Comparison of ENCODE assay signal across 9 cellular contexts in the genomic region with DNA sequence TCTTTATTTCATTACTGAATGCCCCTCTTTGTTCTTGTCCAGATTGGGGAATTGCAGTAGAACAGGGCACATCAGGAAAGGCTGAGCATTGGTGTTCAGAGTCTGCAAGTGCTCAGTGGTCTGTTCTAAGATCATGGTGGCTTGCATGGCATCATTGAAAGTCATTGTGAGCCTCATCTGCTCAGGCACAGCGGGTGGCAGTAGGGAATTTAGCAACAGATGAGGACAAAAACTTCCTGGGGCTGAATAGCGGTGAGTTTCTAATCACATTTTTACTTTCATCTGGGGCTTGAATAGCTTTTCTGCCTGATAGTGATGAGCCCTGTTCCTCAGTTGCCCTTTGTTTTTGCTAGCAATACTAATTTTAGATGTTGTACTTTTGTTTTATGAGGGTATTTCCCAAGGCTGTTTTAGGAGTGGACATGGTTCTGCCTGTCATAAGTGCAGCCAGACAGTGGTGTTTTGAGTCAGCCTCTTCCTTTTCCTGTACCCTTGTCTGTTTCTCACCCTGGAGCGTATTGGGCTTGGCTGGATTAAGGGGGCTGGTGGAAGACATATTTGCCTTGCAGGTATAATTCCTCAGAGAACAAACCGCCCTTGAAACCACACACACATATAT. TPM values are rescaled to one million over a fixed set of nuclear protein-coding genes. Genes with fewer than 3 reads are reported as not detected.
DNase-seq lines count a peak whose midpoint lies in the region; ATAC-seq, FAIRE-seq and TF ChIP-seq lines count a peak whose summit lies in the region.
"Had no signal": no experiment of that assay in that cellular context is flagged by ENCODE, and none has a peak within 500 bp of the region (broad histone marks: within the 10 kb centered on the region; RNA-seq: fewer than 3 reads in every experiment).

No MANE protein-coding gene starts in this region.

- no peak overlapping the region for H3K4me3 Mint-ChIP-seq in effector memory CD8-positive, alpha-beta T cell

- intact Hi-C loops in HepG2 (cut with micrococcal nuclease; ENCODE audit: unreplicated experiment), result no loop called here

- no peak for TF ChIP-seq POLR2A in HepG2 (IDR thresholded peaks at IDR 0.05; ENCODE audit: insufficient read depth in 1 of 2, low read depth in 2 of 2, low read length in 2 of 2)

- no peak overlapping the region for H3K27ac Mint-ChIP-seq in effector memory CD8-positive, alpha-beta T cell

- 49% methylated on average over 4 of the region's 4 CpGs for WGBS in HepG2 (ENCODE audit: low lambda C conversion rate)

- peaks cover 15 to 21% of the 10 kb centered on the region in 2 donors for H3K27me3 Mint-ChIP-seq in effector memory CD8-positive, alpha-beta T cell

- H3K4me3 ChIP-seq in SJCRH30, result no peak overlapping the region
- no peak overlapping the region for H3K4me3 ChIP-seq in skeletal muscle satellite cell (ENCODE audit: low read length)
- H3K4me3 ChIP-seq in HepG2 (replicated peaks in 1 of 3; ENCODE audit: insufficient read depth in 1 of 3, low read depth in 2 of 3, low read length in 3 of 3), result no peak overlapping the region

- no peak for TF ChIP-seq CTCF in GM10248 (IDR thresholded peaks at IDR 0.05; ENCODE audit: control extremely low read depth, extremely low read depth, low read depth, missing control alignments)
- no peak for TF ChIP-seq CTCF in HepG2 (CRISPR knock-in tag; IDR thresholded peaks at IDR 0.05)

- in situ Hi-C loops in HepG2 (cut with HindIII; ENCODE audit: extremely low pct_ligation_motif_present, low pct_unique_long_range_greater_than_20kb), result no loop called here

- H4K20me1 ChIP-seq in HepG2 (ENCODE audit: insufficient read depth, low read length), result no peaks in the 10 kb centered on the region

- H3K4me1 ChIP-seq in SJCRH30 (peaks cover 47% of the 10 kb centered on the region), skeletal muscle satellite cell (ENCODE audit: control insufficient read depth, insufficient read depth, low read length) (peaks cover 65% of the 10 kb centered on the region), HepG2 (ENCODE audit: insufficient read depth, low read length) (no peaks in the 10 kb centered on the region)

- POLR2A ChIA-PET in GM10248 (lab: Yijun Ruan, JAX), result no interaction called here
- POLR2A ChIA-PET in HepG2 (lab: Yijun Ruan, JAX), result no interaction called here

- FAIRE-seq in HepG2 (lab: Jason Lieb, UNC), result no peak
- FAIRE-seq: frontal cortex, H1 had no signal

- no peaks in the 10 kb centered on the region for H3K27me3 ChIP-seq in SJCRH30
- H3K27me3 ChIP-seq in skeletal muscle satellite cell (ENCODE audit: control insufficient read depth, insufficient read depth, low read length), result no peaks in the 10 kb centered on the region
- no peaks in the 10 kb centered on the region for H3K27me3 ChIP-seq in HepG2 (ENCODE audit: control insufficient read depth in 1 of 2, insufficient read depth in 2 of 2, low read length in 2 of 2)

- DNase-seq in SJCRH30, result no peak
- no peak for DNase-seq in effector memory CD8-positive, alpha-beta T cell
- no peak for DNase-seq in GM10248 (ENCODE audit: extremely low spot score)
- no peak for DNase-seq in HepG2 (ENCODE audit: low spot score)

- H3K79me2 ChIP-seq in HepG2 (ENCODE audit: insufficient read depth, low read length), result no peaks in the 10 kb centered on the region

- no TSS peak for BruUV-seq in HepG2 (replicated peaks; lab: Mats Ljungman, UMichigan)

- H3K36me3 Mint-ChIP-seq in effector memory CD8-positive, alpha-beta T cell (ENCODE audit: insufficient read depth), result no peaks in the 10 kb centered on the region

- CTCF ChIA-PET in GM10248 (lab: Yijun Ruan, JAX), result interaction anchor here (2.1 kb wide), 1 partner anchor 11 kb away, joined by 5 read pairs; no protein-coding TSS in a partner anchor
- CTCF ChIA-PET in HepG2 (lab: Yijun Ruan, JAX; ENCODE audit: low intra/inter-chr PET ratio, low total read pairs), result no interaction called here

- H3K9ac ChIP-seq in skeletal muscle satellite cell (ENCODE audit: low read depth, low read length) (peak overlapping the region; percentile 14), HepG2 (ENCODE audit: insufficient read depth, low read depth, low read length) (no peak overlapping the region)

- H2AFZ ChIP-seq in HepG2 (ENCODE audit: low read length), result no peak overlapping the region

- peak overlapping the region; percentile 62 for H3K27ac ChIP-seq in SJCRH30
- H3K27ac ChIP-seq in HepG2 (ENCODE audit: extremely low read length, insufficient read depth, low read length), result no peak overlapping the region

- no peaks in the 10 kb centered on the region for H3K9me3 ChIP-seq in SJCRH30 (replicated peaks)
- H3K9me3 ChIP-seq in skeletal muscle satellite cell (replicated peaks; ENCODE audit: low read length), result no peaks in the 10 kb centered on the region
- H3K9me3 ChIP-seq in HepG2 (ENCODE audit: low read length), result no peaks in the 10 kb centered on the region

- H3K9me3 Mint-ChIP-seq in effector memory CD8-positive, alpha-beta T cell, result no peaks in the 10 kb centered on the region

- no peaks in the 10 kb centered on the region for H3K4me1 Mint-ChIP-seq in effector memory CD8-positive, alpha-beta T cell (ENCODE audit: low read depth in 2 of 2)

- no peak for TF ChIP-seq RAD21 in HepG2 (CRISPR knock-in tag; IDR thresholded peaks at IDR 0.05)

- H3K36me3 ChIP-seq in SJCRH30 (no peaks in the 10 kb centered on the region), skeletal muscle satellite cell (ENCODE audit: insufficient read depth, low read length) (no peaks in the 10 kb centered on the region), HepG2 (replicated peaks in 1 of 2; ENCODE audit: control insufficient read depth in 1 of 2, insufficient read depth in 2 of 2, low read length in 2 of 2) (no peaks in the 10 kb centered on the region)

- H3K4me2 ChIP-seq in skeletal muscle satellite cell (ENCODE audit: low read length) (peak overlapping the region; percentile 11), HepG2 (ENCODE audit: low read depth, low read length) (no peak overlapping the region)

- peak; percentile 53 for ATAC-seq in GM19324 (IDR thresholded peaks at IDR 0.05; ENCODE audit: low FRiP score, unreplicated experiment)
- ATAC-seq in HG02798 (IDR thresholded peaks at IDR 0.05; ENCODE audit: poor library complexity, unreplicated experiment), result peak; percentile 78
- no peak for ATAC-seq in effector memory CD8-positive, alpha-beta T cell (replicated peaks)
- no peak for ATAC-seq in HepG2

- TF ChIP-seq EP300 in HepG2 (IDR thresholded peaks at IDR 0.05; ENCODE audit: low read depth in 2 of 2, low read length in 2 of 2) (no peak), HepG2 (CRISPR knock-in tag; IDR thresholded peaks at IDR 0.05; ENCODE audit: borderline replicate concordance) (no peak)

TF ChIP-seq in HepG2, 621 proteins besides CTCF, POLR2A, EP300 and RAD21:
- TF ChIP-seq ARID2 (CRISPR knock-in tag; IDR thresholded peaks at IDR 0.05; ENCODE audit: borderline replicate concordance) (no peak), ZNF263 (CRISPR knock-in tag; IDR thresholded peaks at IDR 0.05) (no peak)

RNA-seq across cellular contexts. Expression of gene SCHIP1, which starts 21.8 kb away (rescaled TPM):
- 1.5 and 2.2 TPM in 2 replicates for total RNA-seq in SJCRH30 (2014; rRNA removed; shearing (Covaris generic))
- total RNA-seq in skeletal muscle satellite cell (2012; rRNA removed), result 0.44 and 2.0 TPM in 2 replicates
- 0.07 TPM in 1 of 2 replicates, not detected in the other for total RNA-seq in HepG2 (2016; rRNA removed; fragmentation: Illumina TruSeq; extraction: Trizol)
- total RNA-seq in HepG2 (2016; cell fraction: cytosol; rRNA removed; fragmentation: Illumina TruSeq; extraction: Trizol; ENCODE audit: low read depth), result 0.09 TPM in 1 of 2 replicates, not detected in the other
- 0.13 TPM in 1 of 2 replicates, not detected in the other for total RNA-seq in HepG2 (2016; cell fraction: insoluble cytoplasmic fraction; rRNA removed; fragmentation: Illumina TruSeq; extraction: Trizol)
- total RNA-seq in HepG2 (2016; cell fraction: membrane; rRNA removed; fragmentation: Illumina TruSeq; extraction: Trizol), result 0.03 TPM in 1 of 2 replicates, not detected in the other
- total RNA-seq in HepG2 (2016; cell fraction: nucleus; rRNA removed; fragmentation: Illumina TruSeq; extraction: Trizol), result 0.12 and 2.0 TPM in 2 replicates
- polyA plus RNA-seq in HepG2 (2011; rRNA removed), result not detected in 2 replicates
- not detected in 2 replicates for polyA plus RNA-seq in HepG2 (2011; cell fraction: cytosol; rRNA removed)
- polyA plus RNA-seq in HepG2 (2011; cell fraction: nucleus; rRNA removed), result 0.08 and 0.28 TPM in 2 replicates
- not detected in 2 replicates for polyA plus RNA-seq in HepG2 (2012)
- polyA plus RNA-seq in HepG2 (2016; cell fraction: cytosol; fragmentation: Illumina TruSeq; extraction: Trizol; ENCODE audit: low read depth), result not detected in 2 replicates
- 0.19 TPM in 1 of 2 replicates, not detected in the other for polyA plus RNA-seq in HepG2 (2016; cell fraction: insoluble cytoplasmic fraction; fragmentation: Illumina TruSeq; extraction: Trizol; ENCODE audit: low read depth)
- polyA plus RNA-seq in HepG2 (2016; cell fraction: membrane; fragmentation: Illumina TruSeq; extraction: Trizol; ENCODE audit: low read depth), result not detected in 2 replicates
- 0.18 and 0.56 TPM in 2 replicates for polyA plus RNA-seq in HepG2 (2016; cell fraction: nucleus; fragmentation: Illumina TruSeq; extraction: Trizol; ENCODE audit: insufficient read depth, low read depth)
- polyA minus RNA-seq in HepG2 (2011; rRNA and poly(A)+ RNA removed; ENCODE audit: low replicate concordance), result 5.2 TPM in 1 of 2 replicates, not detected in the other
- polyA minus RNA-seq in HepG2 (2011; cell fraction: cytosol; rRNA and poly(A)+ RNA removed), result not detected in 2 replicates
- polyA minus RNA-seq in HepG2 (2011; cell fraction: nucleus; rRNA and poly(A)+ RNA removed), result 0.13 and 0.25 TPM in 2 replicates

Comparison
In these comparisons a context has a peak if more than half of its experiments do, and no peak if none do; other contexts are left out.
1. ATAC-seq: peak in GM19324 (single experiment) and HG02798 (single experiment); none in effector memory CD8-positive, alpha-beta T cell (single experiment) and HepG2 (single experiment).